ENCODE assay signal across 1 cellular context in genomic region chr10:100996678-100997363, GRCh38.
TF ChIP-seq lines count a peak whose summit lies in the region.

No MANE protein-coding gene starts in this region.

TF ChIP-seq in HepG2, 621 proteins besides CTCF, POLR2A, EP300 and RAD21 (continued from another document and continues in another):
- TF ChIP-seq MNT (IDR thresholded peaks at IDR 0.05) (no peak), MXD4 (CRISPR knock-in tag; IDR thresholded peaks at IDR 0.05) (0 out of 2 replicates have a peak, but pooled peaks have one; percentile 5), SP5 (CRISPR knock-in tag; IDR thresholded peaks at IDR 0.05; ENCODE audit: borderline replicate concordance, low read depth) (no peak), PBX3 (CRISPR knock-in tag; IDR thresholded peaks at IDR 0.05; ENCODE audit: borderline replicate concordance) (no peak), HNF4A (CRISPR knock-in tag; IDR thresholded peaks at IDR 0.05) (no peak), PRMT3 (CRISPR knock-in tag; IDR thresholded peaks at IDR 0.05; ENCODE audit: borderline replicate concordance, low read depth) (no peak), ARNTL (CRISPR knock-in tag; IDR thresholded peaks at IDR 0.05) (no peak), NFIC (IDR thresholded peaks at IDR 0.05; ENCODE audit: low read length) (no peak), ELF1 (CRISPR knock-in tag; IDR thresholded peaks at IDR 0.05) (no peak), ZNF407 (CRISPR knock-in tag; IDR thresholded peaks at IDR 0.05; ENCODE audit: not compliant biosample characterization) (no peak), GPBP1L1 (CRISPR knock-in tag; IDR thresholded peaks at IDR 0.05) (no peak), SMAD3 (CRISPR knock-in tag; IDR thresholded peaks at IDR 0.05) (no peak), RERE (CRISPR knock-in tag; IDR thresholded peaks at IDR 0.05; ENCODE audit: low read depth) (no peak), SCMH1 (CRISPR knock-in tag; IDR thresholded peaks at IDR 0.05; ENCODE audit: borderline replicate concordance) (no peak), SRSF4 (IDR thresholded peaks at IDR 0.05; ENCODE audit: low read depth, low read length, poor library complexity, severe bottlenecking) (no peak), ZNF605 (CRISPR knock-in tag; IDR thresholded peaks at IDR 0.05) (0 out of 2 replicates have a peak, but pooled peaks have one; percentile 22), AKNA (CRISPR knock-in tag; IDR thresholded peaks at IDR 0.05; ENCODE audit: borderline replicate concordance) (no peak), SOX6 (IDR thresholded peaks at IDR 0.05) (no peak), SOX6 (CRISPR knock-in tag; IDR thresholded peaks at IDR 0.05) (no peak), KLF13 (CRISPR knock-in tag; IDR thresholded peaks at IDR 0.05) (no peak), ELF4 (CRISPR knock-in tag; IDR thresholded peaks at IDR 0.05; ENCODE audit: borderline replicate concordance) (0 out of 2 replicates have a peak, but pooled peaks have one; percentile 43), ZFP91 (CRISPR knock-in tag; IDR thresholded peaks at IDR 0.05; ENCODE audit: borderline replicate concordance) (peak; percentile 48; the same call in 1 of the 2 replicates), ESRRA (CRISPR knock-in tag; IDR thresholded peaks at IDR 0.05; ENCODE audit: low read depth) (no peak), ZFP1 (CRISPR knock-in tag; IDR thresholded peaks at IDR 0.05) (no peak), ZEB1 (IDR thresholded peaks at IDR 0.05; ENCODE audit: insufficient replicate concordance, low read depth) (peak; percentile 12), MAX (IDR thresholded peaks at IDR 0.05) (peak; percentile 44), KDM5B (CRISPR knock-in tag; IDR thresholded peaks at IDR 0.05; ENCODE audit: borderline replicate concordance) (peak; percentile 25; the same call in 1 of the 2 replicates)
